Comparison of ENCODE assay signal across 31 cellular contexts in the genomic region with DNA sequence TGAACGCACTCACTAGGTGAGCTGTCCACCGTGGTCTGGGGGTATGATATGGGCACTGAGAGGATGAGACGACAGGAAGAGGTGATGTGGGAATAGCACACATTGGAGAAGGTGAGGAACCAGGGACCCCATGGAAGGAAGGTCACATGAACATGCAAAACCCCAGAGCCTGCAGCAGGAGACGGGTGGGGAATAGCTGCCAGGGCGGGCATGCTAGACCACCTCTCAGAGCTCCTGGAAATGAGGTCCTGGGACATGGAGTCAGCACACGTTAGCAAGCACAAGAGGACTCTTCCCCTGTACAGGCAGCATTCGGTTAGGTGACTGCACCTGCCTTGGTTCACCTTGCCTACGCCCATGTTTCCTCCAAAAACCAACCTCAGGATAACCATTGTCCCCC. TPM values are rescaled to one million over a fixed set of nuclear protein-coding genes. Genes with fewer than 3 reads are reported as not detected.
DNase-seq lines count a peak whose midpoint lies in the region; ATAC-seq, FAIRE-seq and TF ChIP-seq lines count a peak whose summit lies in the region.
"Had no signal": no experiment of that assay in that cellular context is flagged by ENCODE, and none has a peak within 500 bp of the region (broad histone marks: within the 10 kb centered on the region; RNA-seq: fewer than 3 reads in every experiment).

No MANE protein-coding gene starts in this region.

- H3K27ac ChIP-seq in PC-3 (ENCODE audit: low read length) (no peak overlapping the region), K562 (ENCODE audit: extremely low read depth, low read depth, low read length) (no peak overlapping the region), WERI-Rb-1 (no peak overlapping the region)
- H3K27ac ChIP-seq: BLaER1 had no signal

- no peaks in the 10 kb centered on the region for H3K9me1 ChIP-seq in K562 (ENCODE audit: control insufficient read depth, insufficient read depth, low read length)

- H2AFZ ChIP-seq in PC-3 (ENCODE audit: low read length) = no peak overlapping the region
- no peak overlapping the region for H2AFZ ChIP-seq in K562 (ENCODE audit: low read depth, low read length)

- no peaks in the 10 kb centered on the region for H4K20me1 ChIP-seq in PC-3 (ENCODE audit: low read length)
- no peaks in the 10 kb centered on the region for H4K20me1 ChIP-seq in K562 (replicated peaks; ENCODE audit: control insufficient read depth, insufficient read depth, low read length)
- H4K20me1 ChIP-seq: BLaER1 had no signal

- no peak for TF ChIP-seq POLR2A in K562 (conservative IDR thresholded peaks at IDR 0.05)

- H3K9me3 ChIP-seq in PC-3 (ENCODE audit: low read length) (no peaks in the 10 kb centered on the region), K562 (replicated peaks; ENCODE audit: control insufficient read depth, insufficient read depth, low read depth, low read length) (no peaks in the 10 kb centered on the region), WERI-Rb-1 (ENCODE audit: severe bottlenecking) (no peaks in the 10 kb centered on the region)
- H3K9me3 ChIP-seq: BE2C, BLaER1 had no signal

- CTCF ChIA-PET in PC-3 (lab: Charles Lee) (no interaction called here), K562 (lab: Yijun Ruan, JAX; ENCODE audit: low intra/inter-chr PET ratio) (no interaction called here)

- BruUV-seq in PC-3 (replicated peaks; lab: Mats Ljungman, UMichigan) = TSS peak; percentile 7
- BruUV-seq in K562 (replicated peaks; lab: Mats Ljungman, UMichigan) = no TSS peak

- H3K4me2 ChIP-seq in PC-3 (ENCODE audit: low read length) (no peak overlapping the region), K562 (ENCODE audit: insufficient read depth, low read length) (no peak overlapping the region)

- no peak for TF ChIP-seq EP300 in K562 (IDR thresholded peaks at IDR 0.05; ENCODE audit: low read length)

- POLR2A ChIA-PET in PC-3 (lab: Charles Lee; ENCODE audit: unreplicated experiment) (no interaction called here), K562 (lab: Yijun Ruan, JAX) (no interaction called here)

- no peak for ATAC-seq in PC-3
- no peak for ATAC-seq in K562
- no peak for ATAC-seq in left lobe of liver
- no peak for ATAC-seq in GM18873 (IDR thresholded peaks at IDR 0.05; ENCODE audit: low FRiP score, unreplicated experiment)
- ATAC-seq: GM12878 had no signal

- H3K4me1 ChIP-seq in PC-3 (ENCODE audit: insufficient read depth, low read length) = no peaks in the 10 kb centered on the region
- peaks cover 0 to 3% of the 10 kb centered on the region in 2 experiments; a peak in 1 of 5 replicates for H3K4me1 ChIP-seq in K562 (replicated peaks in 1 of 2; ENCODE audit: control insufficient read depth in 2 of 2, insufficient read depth in 2 of 2, low read length in 2 of 2)
- H3K4me1 ChIP-seq: BE2C had no signal

- no peak overlapping the region for H3K9ac ChIP-seq in PC-3 (ENCODE audit: low read length)
- H3K9ac ChIP-seq in K562 (ENCODE audit: insufficient read depth in 1 of 2, low read depth in 2 of 2, low read length in 2 of 2) = no peak overlapping the region
- H3K9ac ChIP-seq: BLaER1 had no signal

- WGBS in K562 (ENCODE audit: insufficient coverage, low coverage, missing lambda C conversion rate) = 0% methylated on average over 8 of the region's 8 CpGs

- intact Hi-C loops in PC-3 (cut with micrococcal nuclease) = no loop called here
- intact Hi-C loops in K562 (cut with micrococcal nuclease) = no loop called here

- H3K4me3 ChIP-seq in PC-3 (ENCODE audit: low read length) = no peak overlapping the region
- H3K4me3 ChIP-seq in K562 = no peak overlapping the region
- no peak overlapping the region for H3K4me3 ChIP-seq in WERI-Rb-1 (ENCODE audit: low read depth, low read length)
- H3K4me3 ChIP-seq: BLaER1, GM12878 had no signal

- TF ChIP-seq RAD21 in K562 (CRISPR knock-in tag; conservative IDR thresholded peaks at IDR 0.05 in 1 of 2, IDR thresholded peaks at IDR 0.05 in 1 of 2) = no peak

- no peaks in the 10 kb centered on the region for H3K9me2 ChIP-seq in PC-3 (replicated peaks; ENCODE audit: low read length)

- H3K79me2 ChIP-seq in PC-3 (ENCODE audit: low read length) = no peaks in the 10 kb centered on the region
- no peaks in the 10 kb centered on the region for H3K79me2 ChIP-seq in K562 (ENCODE audit: control insufficient read depth, insufficient read depth, low read length)

- no peaks in the 10 kb centered on the region for H3F3A ChIP-seq in PC-3 (ENCODE audit: low read length, unreplicated experiment)

- H3K27me3 ChIP-seq in PC-3 (ENCODE audit: low read length) = no peaks in the 10 kb centered on the region
- peaks cover 64 to 85% of the 10 kb centered on the region in 2 experiments for H3K27me3 ChIP-seq in K562 (ENCODE audit: control insufficient read depth in 2 of 2, insufficient read depth in 2 of 2, low read length in 2 of 2)
- no peaks in the 10 kb centered on the region for H3K27me3 ChIP-seq in WERI-Rb-1 (ENCODE audit: insufficient read depth, low read depth, severe bottlenecking)

- H3K36me3 ChIP-seq in PC-3 (ENCODE audit: low read depth, low read length) = no peaks in the 10 kb centered on the region
- no peaks in the 10 kb centered on the region for H3K36me3 ChIP-seq in K562 (ENCODE audit: control insufficient read depth, insufficient read depth, low read length)
- H3K36me3 ChIP-seq in WERI-Rb-1 = no peaks in the 10 kb centered on the region
- H3K36me3 ChIP-seq: BE2C, BLaER1 had no signal

- FAIRE-seq in K562 (lab: Jason Lieb, UNC) = no peak
- FAIRE-seq: A204.1, GM12878, GM12892, GM18507, GM19239 had no signal

- in situ Hi-C loops in K562 (cut with MboI) = no loop called here

- DNase-seq in PC-3 (no peak), K562 (ENCODE audit: extremely low read depth in 1 of 4, low spot score in 3 of 4) (no peak), mesenteric fat pad (ENCODE audit: low spot score) (peak; percentile 72), left lobe of liver (ENCODE audit: low spot score) (no peak), WERI-Rb-1 (no peak)
- DNase-seq: 8988T; ACHN; BE2C; C1 segment of cervical spinal cord; CD4-positive, alpha-beta memory T cell; CD4-positive, CD25-positive, alpha-beta regulatory T cell; CD8-positive, alpha-beta memory T cell; COR-L47; DMS 273 treated with DMSO at 0.1 percent for 48 hours; DMS153; DMS53; DMS79; DND-41; EL; GDM1 had no signal

- no peak for TF ChIP-seq CTCF in PC-3 (conservative IDR thresholded peaks at IDR 0.05; ENCODE audit: low read depth, low read length)
- TF ChIP-seq CTCF in K562 (IDR thresholded peaks at IDR 0.05 in 2 of 3, conservative IDR thresholded peaks at IDR 0.05 in 1 of 3; ENCODE audit: insufficient read depth in 2 of 3, low read depth in 1 of 3, low read length in 3 of 3) = no peak
- no peak for TF ChIP-seq CTCF in WERI-Rb-1 (IDR thresholded peaks at IDR 0.05; ENCODE audit: low read depth, low read length)

RNA-seq across cellular contexts. Expression of gene FAM131B, which starts 8.1 kb away (rescaled TPM):
- total RNA-seq in PC-3 (2014; rRNA removed) (6.9 and 7.7 TPM in 2 replicates), K562 (2014; rRNA removed) (not detected in 2 replicates), K562 (2014; rRNA removed; fragmentation: Illumina TruSeq; extraction: Trizol) (not detected in 2 replicates), K562 (2015; rRNA removed; fragmentation: Illumina TruSeq; extraction: Trizol) (not detected in 2 replicates), K562 (2021) (0.04 TPM in 2 replicates), mesenteric fat pad (1.8 TPM), left lobe of liver (0.38 TPM)
- total RNA-seq in K562 (2011; cell fraction: chromatin; rRNA removed; ENCODE audit: low replicate concordance) = 0.07 TPM in 1 of 2 replicates, not detected in the other
- not detected in 2 replicates for total RNA-seq in K562 (2011; cell fraction: nucleolus; rRNA removed)
- total RNA-seq in K562 (2011; cell fraction: nucleoplasm; rRNA removed) = not detected in 2 replicates
- polyA plus RNA-seq in K562 (2011; rRNA removed) (0.03 and 0.11 TPM in 2 replicates), K562 (2014; fragmentation: Illumina TruSeq; extraction: Trizol) (not detected in 2 replicates), K562 (2014; fragmentation: Nextera tagmentation; extraction: Ambion mirVana) (not detected), K562 (2014; rRNA removed) (not detected in 2 replicates)
- not detected in 2 replicates for polyA plus RNA-seq in K562 (2011; cell fraction: cytosol; rRNA removed)
- 0.09 TPM in 1 of 2 replicates, not detected in the other for polyA plus RNA-seq in K562 (2011; cell fraction: nucleus; rRNA removed)
- 0.03 TPM in 2 replicates for polyA plus RNA-seq in K562 (2012)
- polyA minus RNA-seq in K562 (2011; rRNA and poly(A)+ RNA removed) = not detected in 2 replicates
- polyA minus RNA-seq in K562 (2011; cell fraction: cytosol; rRNA and poly(A)+ RNA removed) = 0.29 TPM in 1 of 2 replicates, not detected in the other
- 0.33 TPM in 1 of 2 replicates, not detected in the other for polyA minus RNA-seq in K562 (2011; cell fraction: nucleus; rRNA and poly(A)+ RNA removed)
- polyA plus RNA-seq: CD4-positive, alpha-beta memory T cell had no signal

RNA-seq across cellular contexts. Expression of gene ZYX, which starts 26.8 kb away (rescaled TPM):
- total RNA-seq in PC-3 (2014; rRNA removed) (103 and 108 TPM in 2 replicates), K562 (2014; rRNA removed) (26.9 and 37.8 TPM in 2 replicates), K562 (2014; rRNA removed; fragmentation: Illumina TruSeq; extraction: Trizol) (9.2 and 11.5 TPM in 2 replicates), K562 (2015; rRNA removed; fragmentation: Illumina TruSeq; extraction: Trizol) (15.7 and 17.3 TPM in 2 replicates), K562 (2021) (114 and 130 TPM in 2 replicates), mesenteric fat pad (271 TPM), left lobe of liver (33.8 TPM)
- total RNA-seq in K562 (2011; cell fraction: chromatin; rRNA removed; ENCODE audit: low replicate concordance) = 38.7 and 99.5 TPM in 2 replicates
- total RNA-seq in K562 (2011; cell fraction: nucleolus; rRNA removed) = 54.7 and 66.9 TPM in 2 replicates
- total RNA-seq in K562 (2011; cell fraction: nucleoplasm; rRNA removed) = 41.5 and 64.4 TPM in 2 replicates
- polyA plus RNA-seq in K562 (2011; rRNA removed) (9.0 and 18.5 TPM in 2 replicates), K562 (2014; fragmentation: Illumina TruSeq; extraction: Trizol) (81.7 and 116 TPM in 2 replicates), K562 (2014; fragmentation: Nextera tagmentation; extraction: Ambion mirVana) (1 to 10 TPM; 1.8 to 3.1 TPM), K562 (2014; rRNA removed) (30.0 and 35.0 TPM in 2 replicates)
- polyA plus RNA-seq in K562 (2011; cell fraction: cytosol; rRNA removed) = 15.7 and 26.2 TPM in 2 replicates
- 53.7 and 98.4 TPM in 2 replicates for polyA plus RNA-seq in K562 (2011; cell fraction: nucleus; rRNA removed)
- 141 and 252 TPM in 2 replicates for polyA plus RNA-seq in K562 (2012)
- 8.3 and 9.5 TPM in 2 replicates for polyA minus RNA-seq in K562 (2011; rRNA and poly(A)+ RNA removed)
- polyA minus RNA-seq in K562 (2011; cell fraction: cytosol; rRNA and poly(A)+ RNA removed) = 57.5 and 83.9 TPM in 2 replicates
- 35.4 and 38.0 TPM in 2 replicates for polyA minus RNA-seq in K562 (2011; cell fraction: nucleus; rRNA and poly(A)+ RNA removed)

RNA-seq across cellular contexts. Expression of gene CLCN1, which starts 38.5 kb away (rescaled TPM):
- total RNA-seq in PC-3 (2014; rRNA removed) (0.55 and 0.69 TPM in 2 replicates), K562 (2014; rRNA removed) (not detected in 2 replicates), K562 (2014; rRNA removed; fragmentation: Illumina TruSeq; extraction: Trizol) (0.11 TPM in 1 of 2 replicates, not detected in the other), K562 (2015; rRNA removed; fragmentation: Illumina TruSeq; extraction: Trizol) (0.04 TPM in 1 of 2 replicates, not detected in the other), K562 (2021) (not detected in 2 replicates), mesenteric fat pad (0.22 TPM), left lobe of liver (not detected)
- not detected in 2 replicates for total RNA-seq in K562 (2011; cell fraction: chromatin; rRNA removed; ENCODE audit: low replicate concordance)
- total RNA-seq in K562 (2011; cell fraction: nucleolus; rRNA removed) = not detected in 2 replicates
- not detected in 2 replicates for total RNA-seq in K562 (2011; cell fraction: nucleoplasm; rRNA removed)
- polyA plus RNA-seq in K562 (2011; rRNA removed) (0.04 TPM in 1 of 2 replicates, not detected in the other), K562 (2014; fragmentation: Illumina TruSeq; extraction: Trizol) (not detected in 2 replicates), K562 (2014; fragmentation: Nextera tagmentation; extraction: Ambion mirVana) (under 1 TPM in 1 of 2 experiments, not detected in 1; 0.07 TPM), K562 (2014; rRNA removed) (0.01 and 0.09 TPM in 2 replicates)
- polyA plus RNA-seq in K562 (2011; cell fraction: cytosol; rRNA removed) = 0.24 TPM in 1 of 2 replicates, not detected in the other
- not detected in 2 replicates for polyA plus RNA-seq in K562 (2011; cell fraction: nucleus; rRNA removed)
- polyA plus RNA-seq in K562 (2012) = 0.04 and 0.32 TPM in 2 replicates
- polyA minus RNA-seq in K562 (2011; rRNA and poly(A)+ RNA removed) = not detected in 2 replicates
- polyA minus RNA-seq in K562 (2011; cell fraction: cytosol; rRNA and poly(A)+ RNA removed) = not detected in 2 replicates
- polyA minus RNA-seq in K562 (2011; cell fraction: nucleus; rRNA and poly(A)+ RNA removed) = 0.13 TPM in 1 of 2 replicates, not detected in the other
- total RNA-seq: A673; CD4-positive, alpha-beta memory T cell; CD4-positive, CD25-positive, alpha-beta regulatory T cell; G401; GM12878 had no signal
- polyA plus RNA-seq: AG04450; CD8-positive, alpha-beta memory T cell had no signal

RNA-seq across cellular contexts. Expression of gene EPHA1, which starts 54.3 kb away (rescaled TPM):
- total RNA-seq in PC-3 (2014; rRNA removed) (43.9 and 46.4 TPM in 2 replicates), K562 (2014; rRNA removed) (not detected in 2 replicates), K562 (2014; rRNA removed; fragmentation: Illumina TruSeq; extraction: Trizol) (not detected in 2 replicates), K562 (2015; rRNA removed; fragmentation: Illumina TruSeq; extraction: Trizol) (not detected in 2 replicates), K562 (2021) (0.22 and 0.25 TPM in 2 replicates), mesenteric fat pad (0.22 TPM), left lobe of liver (39.6 TPM)
- total RNA-seq in K562 (2011; cell fraction: chromatin; rRNA removed; ENCODE audit: low replicate concordance) = 0.37 TPM in 1 of 2 replicates, not detected in the other
- total RNA-seq in K562 (2011; cell fraction: nucleolus; rRNA removed) = 0.26 and 0.67 TPM in 2 replicates
- 0.37 TPM in 1 of 2 replicates, not detected in the other for total RNA-seq in K562 (2011; cell fraction: nucleoplasm; rRNA removed)
- polyA plus RNA-seq in K562 (2011; rRNA removed) (0.07 and 0.32 TPM in 2 replicates), K562 (2014; fragmentation: Illumina TruSeq; extraction: Trizol) (not detected in 2 replicates), K562 (2014; fragmentation: Nextera tagmentation; extraction: Ambion mirVana) (not detected), K562 (2014; rRNA removed) (0.05 and 0.57 TPM in 2 replicates)
- polyA plus RNA-seq in K562 (2011; cell fraction: cytosol; rRNA removed) = 0.03 and 0.39 TPM in 2 replicates
- 0.25 and 1.1 TPM in 2 replicates for polyA plus RNA-seq in K562 (2011; cell fraction: nucleus; rRNA removed)
- 2.7 and 3.5 TPM in 2 replicates for polyA plus RNA-seq in K562 (2012)
- 0.14 TPM in 1 of 2 replicates, not detected in the other for polyA minus RNA-seq in K562 (2011; rRNA and poly(A)+ RNA removed)
- polyA minus RNA-seq in K562 (2011; cell fraction: cytosol; rRNA and poly(A)+ RNA removed) = not detected in 2 replicates
- polyA minus RNA-seq in K562 (2011; cell fraction: nucleus; rRNA and poly(A)+ RNA removed) = 0.54 TPM in 1 of 2 replicates, not detected in the other
- total RNA-seq: Daoy, G401 had no signal
